8 cellular contexts compared by ENCODE assay signal in the genomic region with DNA sequence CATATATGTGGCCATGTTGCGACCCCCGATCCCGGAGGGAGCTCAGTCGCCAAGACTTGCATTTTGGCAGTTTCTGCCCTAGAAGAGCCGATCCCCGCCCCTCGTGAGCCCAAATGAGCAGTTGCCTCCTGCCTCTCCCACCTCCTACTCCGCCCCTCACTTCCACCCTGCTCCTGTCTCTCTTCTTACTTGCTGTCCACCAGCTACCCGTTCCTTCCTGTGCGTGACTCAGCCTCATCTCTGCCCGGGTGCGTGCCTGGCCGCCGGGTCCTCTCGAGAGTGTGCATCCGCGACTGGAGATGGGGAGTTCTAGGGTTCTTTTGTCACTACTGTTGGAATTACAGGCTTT. TPM values are rescaled to one million over a fixed set of nuclear protein-coding genes. Genes with fewer than 3 reads are reported as not detected.
DNase-seq lines count a peak whose midpoint lies in the region; ATAC-seq and TF ChIP-seq lines count a peak whose summit lies in the region.

No MANE protein-coding gene starts in this region.

- ATAC-seq in GM21576 (IDR thresholded peaks at IDR 0.05; ENCODE audit: unreplicated experiment) = peak; percentile 49
- ATAC-seq in IMR-90 (ENCODE audit: low read depth) = peak; percentile 88
- peak; percentile 77 for ATAC-seq in T-helper 17 cell
- peak; percentile 86 to 94 for ATAC-seq in right cardiac atrium

- H2AFZ ChIP-seq in IMR-90 (replicated peaks; ENCODE audit: low read length, poor library complexity) = peak overlapping the region; percentile 99

- peaks cover 9% of the 10 kb centered on the region for H3K36me3 Mint-ChIP-seq in T-helper 17 cell (ENCODE audit: low read depth)

- in situ Hi-C loops in IMR-90 (cut with MboI; ENCODE audit: low sequenced_read_pairs) = no loop called here

- peak; percentile 97 for TF ChIP-seq POLR2A in IMR-90 (IDR thresholded peaks at IDR 0.05; ENCODE audit: low read depth, low read length)

- CTCF ChIA-PET in IMR-90 (lab: Yijun Ruan, JAX) = interaction anchor here (0.5 kb wide), 1 partner anchor 33 kb away, joined by 3 read pairs; no protein-coding TSS in a partner anchor

- H3K4me1 ChIP-seq in IMR-90 (ENCODE audit: control insufficient read depth, insufficient read depth, low read length) (peaks cover 8% of the 10 kb centered on the region), right cardiac atrium (ENCODE audit: control insufficient read depth, insufficient read depth, low read length) (peaks cover 8% of the 10 kb centered on the region)

- H2AK9ac ChIP-seq in IMR-90 (replicated peaks; ENCODE audit: low read depth, low read length, poor library complexity) = peak overlapping the region; percentile 97

- TF ChIP-seq RAD21 in IMR-90 (IDR thresholded peaks at IDR 0.05; ENCODE audit: low read length) = peak; percentile 13; the same call in 1 of the 2 replicates

- H3K27me3 ChIP-seq in IMR-90 (ENCODE audit: control insufficient read depth, insufficient read depth, low read length) = no peaks in the 10 kb centered on the region; the same call in 1 of the 2 replicates
- H3K27me3 ChIP-seq in right cardiac atrium (ENCODE audit: control insufficient read depth, insufficient read depth) = no peaks in the 10 kb centered on the region

- H3K4ac ChIP-seq in IMR-90 (ENCODE audit: low read depth, low read length) = peak overlapping the region; percentile 49

- H3K9me3 ChIP-seq in IMR-90 (ENCODE audit: control insufficient read depth, insufficient read depth, low read length) = no peaks in the 10 kb centered on the region
- no peaks in the 10 kb centered on the region for H3K9me3 ChIP-seq in T-helper 17 cell (ENCODE audit: control insufficient read depth, low read length, poor library complexity, severe bottlenecking)
- no peaks in the 10 kb centered on the region for H3K9me3 ChIP-seq in right cardiac atrium (ENCODE audit: control insufficient read depth, low read length)

- peaks cover 9% of the 10 kb centered on the region for H3K9me1 ChIP-seq in IMR-90 (ENCODE audit: insufficient read depth, low read length)

- peaks cover 47% of the 10 kb centered on the region for H3K4me1 Mint-ChIP-seq in T-helper 17 cell

- no peak overlapping the region for H2BK15ac ChIP-seq in IMR-90 (ENCODE audit: low read depth, low read length)

- H3K36me3 ChIP-seq in IMR-90 (ENCODE audit: control insufficient read depth, insufficient read depth, low read length) = peaks cover 11% of the 10 kb centered on the region

- H3K18ac ChIP-seq in IMR-90 (ENCODE audit: low read depth, low read length) = no peak overlapping the region

- no TSS peak for BruUV-seq in IMR-90 (replicated peaks; lab: Mats Ljungman, UMichigan)

- peak overlapping the region; percentile 81 for H3K9ac ChIP-seq in IMR-90 (ENCODE audit: low read depth, low read length)

- H3K27ac Mint-ChIP-seq in T-helper 17 cell = peak overlapping the region; percentile 99

- peak overlapping the region; percentile 72 for H3K4me2 ChIP-seq in IMR-90 (ENCODE audit: low read depth, low read length)

- 0 out of 2 replicates have a peak overlapping the region, but pooled peaks have one; percentile 28 for H4K91ac ChIP-seq in IMR-90 (ENCODE audit: insufficient read depth, low read depth, low read length)

- intact Hi-C loops in IMR-90 (cut with micrococcal nuclease) (loop anchor here (2.0 to 10.0 kb wide), 4 partner anchors 28 to 492 kb away; no protein-coding TSS in a partner anchor), right cardiac atrium (cut with DNase I) (no loop called here)

- peak overlapping the region; percentile 82 for H3K14ac ChIP-seq in IMR-90 (replicated peaks; ENCODE audit: low read depth, low read length)

- TF ChIP-seq CTCF in IMR-90 (conservative IDR thresholded peaks at IDR 0.05; ENCODE audit: low read depth, low read length) = no peak

- peaks cover 15 to 31% of the 10 kb centered on the region in 2 experiments for H3K79me1 ChIP-seq in IMR-90 (ENCODE audit: low read depth in 1 of 2, low read length in 2 of 2)

- peak overlapping the region; percentile 64 for H3K4me3 ChIP-seq in IMR-90 (ENCODE audit: insufficient read depth, low read depth, low read length)
- H3K4me3 ChIP-seq in right cardiac atrium (ENCODE audit: low read length) = peak overlapping the region; percentile 98

- dilution Hi-C loops in IMR-90 (cut with HindIII; ENCODE audit: low sequenced_read_pairs, unreplicated experiment) = no loop called here

- H4K20me1 ChIP-seq in IMR-90 (ENCODE audit: insufficient read depth, low read length) = peaks cover 43% of the 10 kb centered on the region; the same call in 1 of the 2 replicates

- peak overlapping the region; percentile 99 for H3K4me3 Mint-ChIP-seq in T-helper 17 cell

- 0% methylated on average over 3 of the region's 17 CpGs; no CpG with 5 or more reads in 1 of the 2 experiments for WGBS in IMR-90 (ENCODE audit: extremely low coverage in 2 of 2, insufficient read length in 1 of 2), 2 experiments
- WGBS in right cardiac atrium = 2% methylated on average over 17 of the region's 17 CpGs

- no peak overlapping the region for H2BK20ac ChIP-seq in IMR-90 (ENCODE audit: low read depth, low read length)

- H4K5ac ChIP-seq in IMR-90 (ENCODE audit: low read depth, low read length) = 0 out of 2 replicates have a peak overlapping the region, but pooled peaks have one; percentile 5

- H3K56ac ChIP-seq in IMR-90 (ENCODE audit: extremely low read depth, insufficient read depth, low read length) = peak overlapping the region; percentile 73; the same call in 1 of the 2 replicates

- peak overlapping the region; percentile 27 for H2BK5ac ChIP-seq in IMR-90 (ENCODE audit: low read depth, low read length, poor library complexity, severe bottlenecking)

- H2BK120ac ChIP-seq in IMR-90 (ENCODE audit: low read depth, low read length) = no peak overlapping the region

- H2AK5ac ChIP-seq in IMR-90 (ENCODE audit: low read depth, low read length) = 0 out of 2 replicates have a peak overlapping the region, but pooled peaks have one; percentile 16

- H3K27me3 Mint-ChIP-seq in T-helper 17 cell = no peaks in the 10 kb centered on the region

- H3K27ac ChIP-seq in IMR-90 (ENCODE audit: insufficient read depth, low read length) (peak overlapping the region; percentile 72), right cardiac atrium (ENCODE audit: low read length) (peak overlapping the region; percentile 94)

- peak overlapping the region; percentile 18; the same call in 1 of the 2 replicates for H3K23ac ChIP-seq in IMR-90 (ENCODE audit: low read depth, low read length)

- DNase-seq in Daoy (ENCODE audit: low read depth) (peak; percentile 95), IMR-90 (peak; percentile 91), T-helper 17 cell (peak; percentile 51 to 65 (median 54)), amygdala (lab: John Stamatoyannopoulos, UW) (peak in 35 of 56 donors; percentile 6 to 50 (median 26)), right cardiac atrium (peak; percentile 76 to 80 (median 76)), renal cortical epithelial cell (ENCODE audit: low read depth) (peak; percentile 72), midbrain (lab: John Stamatoyannopoulos, UW) (no peak)

- peak overlapping the region; percentile 53 to 91; a peak in 2 of 4 replicates for H4K8ac ChIP-seq in IMR-90 (ENCODE audit: low read depth in 2 of 2, low read length in 2 of 2)

- POLR2A ChIA-PET in IMR-90 (lab: Charles Lee; ENCODE audit: unreplicated experiment) = no interaction called here

TF ChIP-seq in IMR-90, 13 proteins besides CTCF, POLR2A, EP300 and RAD21:
- TF ChIP-seq NFE2L2 (IDR thresholded peaks at IDR 0.05; ENCODE audit: low read depth, low read length) (peak; percentile 61), CHD1 (IDR thresholded peaks at IDR 0.05; ENCODE audit: low read depth, low read length) (no peak), MAZ (IDR thresholded peaks at IDR 0.05; ENCODE audit: borderline replicate concordance, low read depth, low read length) (no peak), USF2 (IDR thresholded peaks at IDR 0.05; ENCODE audit: low read depth, low read length) (no peak), SMC3 (IDR thresholded peaks at IDR 0.05; ENCODE audit: low read depth, low read length) (no peak), FOS (IDR thresholded peaks at IDR 0.05; ENCODE audit: low read depth, low read length) (peak; percentile 75), RCOR1 (IDR thresholded peaks at IDR 0.05; ENCODE audit: insufficient replicate concordance, low read length) (peak; percentile 51), MXI1 (IDR thresholded peaks at IDR 0.05; ENCODE audit: borderline replicate concordance, low read depth, low read length) (peak; percentile 88), CEBPB (IDR thresholded peaks at IDR 0.05; ENCODE audit: low read depth, low read length) (no peak), RFX5 (IDR thresholded peaks at IDR 0.05; ENCODE audit: low read depth, low read length) (no peak), BHLHE40 (IDR thresholded peaks at IDR 0.05; ENCODE audit: low read depth, low read length) (peak; percentile 51; the same call in 1 of the 2 replicates), MAFK (IDR thresholded peaks at IDR 0.05; ENCODE audit: low read depth, low read length) (no peak)
- TF ChIP-seq, protein P1, sequence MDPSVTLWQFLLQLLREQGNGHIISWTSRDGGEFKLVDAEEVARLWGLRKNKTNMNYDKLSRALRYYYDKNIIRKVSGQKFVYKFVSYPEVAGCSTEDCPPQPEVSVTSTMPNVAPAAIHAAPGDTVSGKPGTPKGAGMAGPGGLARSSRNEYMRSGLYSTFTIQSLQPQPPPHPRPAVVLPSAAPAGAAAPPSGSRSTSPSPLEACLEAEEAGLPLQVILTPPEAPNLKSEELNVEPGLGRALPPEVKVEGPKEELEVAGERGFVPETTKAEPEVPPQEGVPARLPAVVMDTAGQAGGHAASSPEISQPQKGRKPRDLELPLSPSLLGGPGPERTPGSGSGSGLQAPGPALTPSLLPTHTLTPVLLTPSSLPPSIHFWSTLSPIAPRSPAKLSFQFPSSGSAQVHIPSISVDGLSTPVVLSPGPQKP (IDR thresholded peaks at IDR 0.05; ENCODE audit: borderline replicate concordance, low read depth, low read length) = no peak

RNA-seq across cellular contexts. Expression of gene GPATCH2L, which starts 0.6 kb away (rescaled TPM):
- total RNA-seq in Daoy (2014; rRNA removed; shearing (Covaris generic)) = 86.1 and 123 TPM in 2 replicates
- 51.4 and 58.6 TPM in 2 replicates for total RNA-seq in IMR-90 (2012; rRNA removed)
- 12.9 and 15.6 TPM in 2 replicates for polyA plus RNA-seq in IMR-90 (2012; rRNA removed)
- 29.0 and 45.3 TPM in 2 replicates for polyA plus RNA-seq in IMR-90 (2012; cell fraction: cytosol; rRNA removed)
- 63.5 and 85.2 TPM in 2 replicates for polyA plus RNA-seq in IMR-90 (2012; cell fraction: nucleus; rRNA removed; ENCODE audit: low replicate concordance)
- 10 to 100 TPM; 62.0 to 63.9 TPM for total RNA-seq in T-helper 17 cell
- 10 to 100 TPM; 32.7 to 81.4 (median 35.0) TPM for total RNA-seq in right cardiac atrium
- polyA plus RNA-seq in right cardiac atrium = 9.7 TPM
- total RNA-seq in renal cortical epithelial cell = 85.6 and 101 TPM in 2 replicates
